Comparison of ENCODE assay signal across 8 cellular contexts in the genomic region with DNA sequence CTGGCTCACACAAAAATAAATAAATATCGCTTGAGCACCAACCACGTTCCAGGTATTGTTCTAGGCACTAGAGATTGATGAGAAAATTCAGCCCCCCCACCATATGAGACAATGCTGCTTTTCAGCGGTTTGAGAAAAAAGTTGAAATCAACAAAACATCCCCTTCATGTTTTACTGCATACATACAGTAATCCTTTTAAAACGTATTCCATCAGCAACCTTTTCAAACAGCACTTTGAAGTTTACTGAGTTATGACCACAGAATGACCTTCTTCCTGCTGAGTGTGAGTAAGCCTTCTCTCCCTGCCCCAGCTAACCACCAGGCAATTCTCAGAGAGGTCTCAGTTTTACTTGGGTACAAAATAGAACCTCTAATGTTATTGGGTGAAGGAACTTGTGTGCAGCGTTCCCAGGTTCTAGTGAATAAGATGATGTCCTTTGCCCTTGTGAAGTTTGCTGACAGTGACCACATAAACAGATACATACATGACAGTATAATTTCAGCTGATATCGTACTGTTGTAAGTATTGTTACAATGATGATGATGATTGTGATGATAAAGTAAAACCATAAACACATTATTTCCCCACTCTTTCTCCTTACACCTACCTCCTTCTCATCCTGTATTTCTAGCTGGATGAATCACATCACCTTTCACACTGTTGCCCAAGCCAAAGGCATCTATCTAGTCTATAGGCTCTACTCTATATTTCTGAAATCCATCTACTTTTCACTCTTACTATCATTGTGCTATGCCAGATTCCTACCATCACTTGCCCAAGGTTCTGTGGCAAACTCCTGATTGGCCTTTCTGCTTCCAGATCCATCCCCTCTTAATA.
DNase-seq lines count a peak whose midpoint lies in the region; ATAC-seq lines count a peak whose summit lies in the region.

No MANE protein-coding gene starts in this region.

- CTCF ChIA-PET in activated CD4-positive, alpha-beta T cell treated with anti-CD3 and anti-CD28 coated beads for 36 hours (lab: Charles Lee) = no interaction called here

- intact Hi-C loops in activated CD4-positive, alpha-beta T cell treated with anti-CD3 and anti-CD28 coated beads for 36 hours (cut with DNase I, micrococcal nuclease) = no loop called here

- peaks cover 20% of the 10 kb centered on the region for H3K27me3 Mint-ChIP-seq in activated CD4-positive, alpha-beta T cell treated with anti-CD3 and anti-CD28 coated beads for 36 hours
- peaks cover 5% of the 10 kb centered on the region for H3K27me3 Mint-ChIP-seq in activated naive CD8-positive, alpha-beta T cell treated with anti-CD3 and anti-CD28 coated beads, Interleukin-2, amount 50 U/mL, for 24 hours

- ATAC-seq in activated CD4-positive, alpha-beta T cell treated with anti-CD3 and anti-CD28 coated beads for 36 hours = peak; percentile 98
- ATAC-seq in HG03521 (IDR thresholded peaks at IDR 0.05; ENCODE audit: unreplicated experiment) (peak; percentile 48), GM21381 (IDR thresholded peaks at IDR 0.05; ENCODE audit: unreplicated experiment) (no peak)
- peak; percentile 96 for ATAC-seq in activated naive CD8-positive, alpha-beta T cell treated with anti-CD3 and anti-CD28 coated beads, Interleukin-2, amount 50 U/mL, for 24 hours

- peak; percentile 24 for DNase-seq in activated CD4-positive, alpha-beta T cell treated with anti-CD3 and anti-CD28 coated beads for 36 hours
- DNase-seq in activated CD4-positive, alpha-beta T cell treated with anti-CD3 and anti-CD28 coated beads, Interleukin-2, amount 50 U/mL, for 1 hour = no peak
- no peak for DNase-seq in activated naive CD8-positive, alpha-beta T cell treated with anti-CD3 and anti-CD28 coated beads, Interleukin-2, amount 50 U/mL, for 24 hours
- peak; percentile 50 for DNase-seq in pulmonary artery endothelial cell (ENCODE audit: low read depth, low spot score)
- no peak for DNase-seq in midbrain (lab: John Stamatoyannopoulos, UW)
- no peak for DNase-seq in NCI-H774 (lab: John Stamatoyannopoulos, UW)

- H3K9me3 Mint-ChIP-seq in activated CD4-positive, alpha-beta T cell treated with anti-CD3 and anti-CD28 coated beads for 36 hours (ENCODE audit: low read depth) = peaks cover 1% of the 10 kb centered on the region
- no peaks in the 10 kb centered on the region for H3K9me3 Mint-ChIP-seq in activated naive CD8-positive, alpha-beta T cell treated with anti-CD3 and anti-CD28 coated beads, Interleukin-2, amount 50 U/mL, for 24 hours

- peak overlapping the region; percentile 10 for H3K27ac Mint-ChIP-seq in activated CD4-positive, alpha-beta T cell treated with anti-CD3 and anti-CD28 coated beads for 36 hours
- H3K27ac Mint-ChIP-seq in activated naive CD8-positive, alpha-beta T cell treated with anti-CD3 and anti-CD28 coated beads, Interleukin-2, amount 50 U/mL, for 24 hours = peak overlapping the region; percentile 42

- H3K4me3 Mint-ChIP-seq in activated CD4-positive, alpha-beta T cell treated with anti-CD3 and anti-CD28 coated beads for 36 hours = no peak overlapping the region
- H3K4me3 Mint-ChIP-seq in activated naive CD8-positive, alpha-beta T cell treated with anti-CD3 and anti-CD28 coated beads, Interleukin-2, amount 50 U/mL, for 24 hours = peak overlapping the region; percentile 6

- POLR2A ChIA-PET in activated CD4-positive, alpha-beta T cell treated with anti-CD3 and anti-CD28 coated beads for 36 hours (lab: Charles Lee) = no interaction called here

- H3K36me3 Mint-ChIP-seq in activated CD4-positive, alpha-beta T cell treated with anti-CD3 and anti-CD28 coated beads for 36 hours (ENCODE audit: low read depth) = no peaks in the 10 kb centered on the region
- no peaks in the 10 kb centered on the region for H3K36me3 Mint-ChIP-seq in activated naive CD8-positive, alpha-beta T cell treated with anti-CD3 and anti-CD28 coated beads, Interleukin-2, amount 50 U/mL, for 24 hours (ENCODE audit: low read depth)

- peaks cover 15% of the 10 kb centered on the region for H3K4me1 Mint-ChIP-seq in activated CD4-positive, alpha-beta T cell treated with anti-CD3 and anti-CD28 coated beads for 36 hours
- peaks cover 37% of the 10 kb centered on the region for H3K4me1 Mint-ChIP-seq in activated naive CD8-positive, alpha-beta T cell treated with anti-CD3 and anti-CD28 coated beads, Interleukin-2, amount 50 U/mL, for 24 hours

Comparison
In these comparisons a context has a peak if more than half of its experiments do, and no peak if none do; other contexts are left out.
1. DNase-seq: peak in activated CD4-positive, alpha-beta T cell treated with anti-CD3 and anti-CD28 coated beads for 36 hours (single experiment) and pulmonary artery endothelial cell (single experiment); none in activated CD4-positive, alpha-beta T cell treated with anti-CD3 and anti-CD28 coated beads, Interleukin-2, amount 50 U/mL, for 1 hour (single experiment), activated naive CD8-positive, alpha-beta T cell treated with anti-CD3 and anti-CD28 coated beads, Interleukin-2, amount 50 U/mL, for 24 hours (single experiment), midbrain (single experiment) and NCI-H774 (single experiment).